29 cellular contexts compared by ENCODE assay signal in the genomic region with DNA sequence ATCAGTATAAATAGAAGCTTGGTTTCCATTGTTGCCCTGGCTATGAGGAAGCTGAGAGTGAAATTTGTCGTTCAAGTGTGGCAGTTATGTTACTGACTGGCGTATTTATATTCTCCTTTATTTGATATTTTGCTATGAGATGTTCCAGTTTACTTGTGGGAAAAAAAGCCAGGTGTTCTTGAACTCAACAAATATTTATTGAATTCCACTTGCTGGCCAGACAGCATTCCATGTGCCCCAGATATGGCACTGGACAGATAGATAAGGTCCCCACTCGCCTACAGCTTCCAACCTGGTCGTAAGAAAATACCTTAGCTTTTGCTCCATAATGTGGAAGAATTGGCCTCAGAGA. TPM values are rescaled to one million over a fixed set of nuclear protein-coding genes. Genes with fewer than 3 reads are reported as not detected.
DNase-seq lines count a peak whose midpoint lies in the region; ATAC-seq, FAIRE-seq and TF ChIP-seq lines count a peak whose summit lies in the region.
"Had no signal": no experiment of that assay in that cellular context is flagged by ENCODE, and none has a peak within 500 bp of the region (broad histone marks: within the 10 kb centered on the region; RNA-seq: fewer than 3 reads in every experiment).

No MANE protein-coding gene starts in this region.

- TF ChIP-seq CTCF in liver (IDR thresholded peaks at IDR 0.05; ENCODE audit: low read depth, low read length, missing input control) (no peak), HepG2 (CRISPR knock-in tag; IDR thresholded peaks at IDR 0.05) (no peak), PC-9 (conservative IDR thresholded peaks at IDR 0.05) (no peak), right lobe of liver (IDR thresholded peaks at IDR 0.05) (no peak), adrenal gland (IDR thresholded peaks at IDR 0.05) (no peak)

- POLR2A ChIA-PET in HepG2 (lab: Yijun Ruan, JAX) (no interaction called here), PC-9 (lab: Charles Lee; ENCODE audit: unreplicated experiment) (interaction anchor here (0.6 to 0.8 kb wide), 2 partner anchors 20 to 405 kb away, joined by 3 to 4 read pairs; no protein-coding TSS in a partner anchor)

- H3K9me3 ChIP-seq in liver (ENCODE audit: control insufficient read depth in 4 of 4, low read length in 3 of 4) (no peaks in the 10 kb centered on the region), HepG2 (ENCODE audit: low read length) (no peaks in the 10 kb centered on the region), PC-9 (ENCODE audit: insufficient read depth, low read depth) (no peaks in the 10 kb centered on the region), right lobe of liver (no peaks in the 10 kb centered on the region), adrenal gland (replicated peaks in 1 of 3) (no peaks in the 10 kb centered on the region)
- H3K9me3 ChIP-seq: esophagus squamous epithelium, gastrocnemius medialis had no signal

- no peak overlapping the region for H3K4me2 ChIP-seq in HepG2 (ENCODE audit: low read depth, low read length)
- H3K4me2 ChIP-seq in PC-9 = peak overlapping the region; percentile 76

- ATAC-seq in HepG2 = no peak
- peak; percentile 42 to 74 (median 64) for ATAC-seq in right lobe of liver
- no peak for ATAC-seq in GM19023 (IDR thresholded peaks at IDR 0.05; ENCODE audit: unreplicated experiment)
- ATAC-seq in HG03460 (IDR thresholded peaks at IDR 0.05; ENCODE audit: unreplicated experiment) = no peak
- ATAC-seq: effector memory CD8-positive, alpha-beta T cell; gastrocnemius medialis; Right ventricle myocardium inferior had no signal

- no peak for TF ChIP-seq POLR2A in HepG2 (IDR thresholded peaks at IDR 0.05; ENCODE audit: insufficient read depth in 1 of 2, low read depth in 2 of 2, low read length in 2 of 2)
- TF ChIP-seq POLR2A in right lobe of liver (IDR thresholded peaks at IDR 0.05) = no peak
- TF ChIP-seq POLR2A in adrenal gland (IDR thresholded peaks at IDR 0.05) = no peak

- BruUV-seq in HepG2 (replicated peaks; lab: Mats Ljungman, UMichigan) (no TSS peak), PC-9 (replicated peaks; lab: Mats Ljungman, UMichigan) (TSS peak; percentile 21)

- H3K79me2 ChIP-seq in HepG2 (ENCODE audit: insufficient read depth, low read length) = peaks cover 22% of the 10 kb centered on the region
- H3K79me2 ChIP-seq in PC-9 (ENCODE audit: low read depth) = peaks cover 73% of the 10 kb centered on the region

- in situ Hi-C loops in HepG2 (cut with HindIII; ENCODE audit: extremely low pct_ligation_motif_present, low pct_unique_long_range_greater_than_20kb) = no loop called here

- FAIRE-seq in HepG2 (lab: Jason Lieb, UNC) = no peak
- FAIRE-seq: colon, GM12878 had no signal

- no peak for DNase-seq in HepG2 (ENCODE audit: low spot score)
- peak; percentile 20 to 87 for DNase-seq in PC-9
- no peak for DNase-seq in right lobe of liver
- no peak for DNase-seq in adrenal gland
- DNase-seq in stimulated activated CD4-positive, alpha-beta T cell treated with anti-CD3 and anti-CD28 coated beads, Interleukin-2, amount 100 ng/mL, for 48 hours = no peak
- DNase-seq: ACHN; activated B cell treated with CpG ODN at 0.5 μM for 24 hours; activated CD4-positive, alpha-beta memory T cell treated with anti-CD3 and anti-CD28 coated beads for 36 hours; activated gamma-delta T cell treated with Interleukin-2 at 50 U/mL for 16 hours; C1 segment of cervical spinal cord; DND-41; effector memory CD8-positive, alpha-beta T cell; esophagus squamous epithelium; gastrocnemius medialis; hypothalamus; islet precursor cell; mesenchymal stem cell; naive thymus-derived CD4-positive, alpha-beta T cell; NCI-H526; occipital lobe; retina; spleen; T-helper 9 cell had no signal

- H3K27me3 ChIP-seq in liver (ENCODE audit: control insufficient read depth in 4 of 4, insufficient read depth in 4 of 4, low read length in 3 of 4) = no peaks in the 10 kb centered on the region
- H3K27me3 ChIP-seq in HepG2 (ENCODE audit: control insufficient read depth in 1 of 2, insufficient read depth in 2 of 2, low read length in 2 of 2) = no peaks in the 10 kb centered on the region
- no peaks in the 10 kb centered on the region for H3K27me3 ChIP-seq in PC-9 (ENCODE audit: insufficient read depth, low read depth)
- H3K27me3 ChIP-seq in right lobe of liver = no peaks in the 10 kb centered on the region
- H3K27me3 ChIP-seq in adrenal gland = no peaks in the 10 kb centered on the region
- H3K27me3 ChIP-seq: gastrocnemius medialis, spleen had no signal

- H3F3A ChIP-seq in PC-9 (ENCODE audit: insufficient read depth, low read depth) = peaks cover 77% of the 10 kb centered on the region

- no peaks in the 10 kb centered on the region for H3K9me2 ChIP-seq in PC-9 (ENCODE audit: insufficient read depth)

- no peak for TF ChIP-seq RAD21 in liver (IDR thresholded peaks at IDR 0.05)
- no peak for TF ChIP-seq RAD21 in HepG2 (CRISPR knock-in tag; IDR thresholded peaks at IDR 0.05)

- H3K4me3 ChIP-seq in liver (ENCODE audit: low read depth in 1 of 3, low read length in 3 of 3) = no peak overlapping the region
- no peak overlapping the region for H3K4me3 ChIP-seq in HepG2 (replicated peaks in 1 of 3; ENCODE audit: insufficient read depth in 1 of 3, low read depth in 2 of 3, low read length in 3 of 3)
- no peak overlapping the region; the same call in 1 of the 2 replicates for H3K4me3 ChIP-seq in PC-9
- H3K4me3 ChIP-seq in right lobe of liver = no peak overlapping the region
- H3K4me3 ChIP-seq in adrenal gland = no peak overlapping the region
- H3K4me3 ChIP-seq: esophagus squamous epithelium, gastrocnemius medialis, GM12878, spleen had no signal

- no peaks in the 10 kb centered on the region for H3K36me3 ChIP-seq in liver (ENCODE audit: control insufficient read depth in 4 of 4, insufficient read depth in 3 of 4, low read depth in 1 of 4, low read length in 3 of 4)
- H3K36me3 ChIP-seq in HepG2 (replicated peaks in 1 of 2; ENCODE audit: control insufficient read depth in 1 of 2, insufficient read depth in 2 of 2, low read length in 2 of 2) = no peaks in the 10 kb centered on the region
- 0 out of 2 replicates have a peak, but pooled peaks cover 3% of the 10 kb centered on the region for H3K36me3 ChIP-seq in PC-9 (ENCODE audit: low read depth)
- H3K36me3 ChIP-seq in right lobe of liver = no peaks in the 10 kb centered on the region
- H3K36me3 ChIP-seq in adrenal gland (replicated peaks in 1 of 2) = no peaks in the 10 kb centered on the region
- H3K36me3 ChIP-seq: esophagus squamous epithelium, gastrocnemius medialis, spleen had no signal

- H3K9ac ChIP-seq in liver (ENCODE audit: low read depth in 1 of 2, low read length in 2 of 2) (no peak overlapping the region), HepG2 (ENCODE audit: insufficient read depth, low read depth, low read length) (no peak overlapping the region)

- H3K4me1 ChIP-seq in liver (ENCODE audit: control insufficient read depth in 4 of 4, insufficient read depth in 4 of 4, low read length in 3 of 4) (peaks cover 2 to 13% (median 6%) of the 10 kb centered on the region in 4 donors), HepG2 (ENCODE audit: insufficient read depth, low read length) (no peaks in the 10 kb centered on the region), PC-9 (replicated peaks; ENCODE audit: insufficient read depth) (peaks cover 84% of the 10 kb centered on the region), right lobe of liver (peaks cover 0 to 20% (median 5%) of the 10 kb centered on the region in 4 donors), adrenal gland (replicated peaks in 1 of 2) (peaks cover 10 to 11% of the 10 kb centered on the region in 2 donors)
- H3K4me1 ChIP-seq: gastrocnemius medialis had no signal

- H3K27ac ChIP-seq in liver (ENCODE audit: low read depth in 1 of 2, low read length in 2 of 2) = peak overlapping the region; percentile 56 to 75
- no peak overlapping the region for H3K27ac ChIP-seq in HepG2 (ENCODE audit: extremely low read length, insufficient read depth, low read length)
- peak overlapping the region; percentile 97 for H3K27ac ChIP-seq in PC-9
- H3K27ac ChIP-seq in right lobe of liver = peak overlapping the region; percentile 17 to 67 (median 56)
- no peak overlapping the region for H3K27ac ChIP-seq in adrenal gland
- H3K27ac ChIP-seq: esophagus squamous epithelium, gastrocnemius medialis had no signal

- intact Hi-C loops in HepG2 (cut with micrococcal nuclease; ENCODE audit: unreplicated experiment) (no loop called here), PC-9 (cut with micrococcal nuclease; ENCODE audit: unreplicated experiment) (loop anchor here (1.0 kb wide), 2 partner anchors 43 to 133 kb away; no protein-coding TSS in a partner anchor), right lobe of liver (cut with DNase I) (no loop called here), adrenal gland (cut with DNase I) (no loop called here)

- TF ChIP-seq EP300 in HepG2 (IDR thresholded peaks at IDR 0.05; ENCODE audit: low read depth in 2 of 2, low read length in 2 of 2) (no peak), HepG2 (CRISPR knock-in tag; IDR thresholded peaks at IDR 0.05; ENCODE audit: borderline replicate concordance) (no peak)

- H2AFZ ChIP-seq in HepG2 (ENCODE audit: low read length) (no peak overlapping the region), PC-9 (no peak overlapping the region)

- 0 out of 2 replicates have a peak, but pooled peaks cover 3% of the 10 kb centered on the region for H4K20me1 ChIP-seq in HepG2 (ENCODE audit: insufficient read depth, low read length)
- no peaks in the 10 kb centered on the region for H4K20me1 ChIP-seq in PC-9 (ENCODE audit: insufficient read depth)

- WGBS in liver = 28% methylated on average over 4 of the region's 4 CpGs
- WGBS in HepG2 (ENCODE audit: low lambda C conversion rate) = 94% methylated on average over 4 of the region's 4 CpGs
- WGBS in right lobe of liver (ENCODE audit: insufficient coverage, low coverage, low lambda C conversion rate, missing lambda C conversion rate) = 15% methylated on average over 4 of the region's 4 CpGs
- 85 to 95% (median 93%) methylated on average over 4 of the region's 4 CpGs for WGBS in adrenal gland, 4 donors

- CTCF ChIA-PET in HepG2 (lab: Yijun Ruan, JAX; ENCODE audit: low intra/inter-chr PET ratio, low total read pairs) = no interaction called here
- CTCF ChIA-PET in PC-9 (lab: Charles Lee) = interaction anchor here (0.7 kb wide), 2 partner anchors 9 to 207 kb away, joined by 3 to 6 read pairs; no protein-coding TSS in a partner anchor

RNA-seq across cellular contexts. Expression of gene NEDD4L, which starts 44.7 kb away (rescaled TPM):
- total RNA-seq in liver (10 to 100 TPM; 11.2 to 20.3 TPM), HepG2 (2016; rRNA removed; fragmentation: Illumina TruSeq; extraction: Trizol) (155 and 168 TPM in 2 replicates), PC-9 (2021) (57.4 and 58.9 TPM in 2 replicates), right lobe of liver (10 to 100 TPM; 21.5 to 41.0 (median 33.2) TPM), adrenal gland (100 to 1,000 TPM in 1 of 8 donors, 10 to 100 TPM in 7; 23.7 to 110 (median 47.1) TPM)
- polyA plus RNA-seq in liver (10 to 100 TPM; 10.2 to 15.1 TPM), HepG2 (2011; rRNA removed) (390 and 395 TPM in 2 replicates), adrenal gland (10 to 100 TPM; 17.8 to 36.2 (median 22.0) TPM)
- 227 and 244 TPM in 2 replicates for total RNA-seq in HepG2 (2016; cell fraction: cytosol; rRNA removed; fragmentation: Illumina TruSeq; extraction: Trizol; ENCODE audit: low read depth)
- 149 and 168 TPM in 2 replicates for total RNA-seq in HepG2 (2016; cell fraction: insoluble cytoplasmic fraction; rRNA removed; fragmentation: Illumina TruSeq; extraction: Trizol)
- 283 and 312 TPM in 2 replicates for total RNA-seq in HepG2 (2016; cell fraction: membrane; rRNA removed; fragmentation: Illumina TruSeq; extraction: Trizol)
- total RNA-seq in HepG2 (2016; cell fraction: nucleus; rRNA removed; fragmentation: Illumina TruSeq; extraction: Trizol) = 149 and 177 TPM in 2 replicates
- 327 and 388 TPM in 2 replicates for polyA plus RNA-seq in HepG2 (2011; cell fraction: cytosol; rRNA removed)
- 350 and 369 TPM in 2 replicates for polyA plus RNA-seq in HepG2 (2011; cell fraction: nucleus; rRNA removed)
- polyA plus RNA-seq in HepG2 (2012) = 315 and 342 TPM in 2 replicates
- 321 and 361 TPM in 2 replicates for polyA plus RNA-seq in HepG2 (2016; cell fraction: cytosol; fragmentation: Illumina TruSeq; extraction: Trizol; ENCODE audit: low read depth)
- 177 and 180 TPM in 2 replicates for polyA plus RNA-seq in HepG2 (2016; cell fraction: insoluble cytoplasmic fraction; fragmentation: Illumina TruSeq; extraction: Trizol; ENCODE audit: low read depth)
- polyA plus RNA-seq in HepG2 (2016; cell fraction: membrane; fragmentation: Illumina TruSeq; extraction: Trizol; ENCODE audit: low read depth) = 294 and 314 TPM in 2 replicates
- polyA plus RNA-seq in HepG2 (2016; cell fraction: nucleus; fragmentation: Illumina TruSeq; extraction: Trizol; ENCODE audit: insufficient read depth, low read depth) = 244 and 256 TPM in 2 replicates
- polyA minus RNA-seq in HepG2 (2011; rRNA and poly(A)+ RNA removed; ENCODE audit: low replicate concordance) = 51.4 and 283 TPM in 2 replicates
- polyA minus RNA-seq in HepG2 (2011; cell fraction: cytosol; rRNA and poly(A)+ RNA removed) = 167 and 173 TPM in 2 replicates
- polyA minus RNA-seq in HepG2 (2011; cell fraction: nucleus; rRNA and poly(A)+ RNA removed) = 477 and 524 TPM in 2 replicates

Comparison
In these comparisons a context has a peak if more than half of its experiments do, and no peak if none do; other contexts are left out.
1. H3K27ac ChIP-seq: peak in liver (2 of 2), PC-9 (single experiment) and right lobe of liver (3 of 3); none in HepG2 (single experiment) and adrenal gland (0 of 5).
2. ATAC-seq: peak in right lobe of liver (4 of 4); none in HepG2 (single experiment), GM19023 (single experiment) and HG03460 (single experiment).
3. DNase-seq: peak in PC-9 (2 of 2); none in HepG2 (single experiment), right lobe of liver (0 of 3), adrenal gland (0 of 7) and stimulated activated CD4-positive, alpha-beta T cell treated with anti-CD3 and anti-CD28 coated beads, Interleukin-2, amount 100 ng/mL, for 48 hours (0 of 2).